Comparison of ENCODE assay signal across 8 cellular contexts in the genomic region with DNA sequence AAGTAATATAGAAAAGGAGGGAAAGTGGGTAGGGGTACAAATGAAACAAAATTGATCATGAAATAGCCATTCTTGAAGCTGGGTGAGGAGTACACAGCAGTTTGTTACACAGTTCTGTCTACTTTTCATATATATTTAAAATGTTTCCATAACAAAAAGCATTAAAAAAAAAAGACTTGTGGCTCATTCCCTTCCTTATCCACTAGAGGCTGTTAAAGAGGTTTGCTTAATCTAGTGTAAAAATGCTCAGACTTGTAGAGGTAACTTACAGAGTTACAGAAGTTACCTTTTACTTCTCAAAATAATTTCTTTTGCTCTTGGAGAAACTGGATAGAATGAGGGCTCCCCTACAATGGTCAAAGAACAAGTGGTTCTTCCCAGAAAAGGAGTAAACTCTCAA. TPM values are rescaled to one million over a fixed set of nuclear protein-coding genes. Genes with fewer than 3 reads are reported as not detected.
DNase-seq lines count a peak whose midpoint lies in the region; ATAC-seq and TF ChIP-seq lines count a peak whose summit lies in the region.

No MANE protein-coding gene starts in this region.

- peak overlapping the region; percentile 9 for H3K9ac ChIP-seq in SK-N-MC (ENCODE audit: insufficient read length)

- no peaks in the 10 kb centered on the region for H3K9me3 ChIP-seq in SK-N-MC (ENCODE audit: low read depth, low read length)
- H3K9me3 ChIP-seq in thoracic aorta, result no peaks in the 10 kb centered on the region

- H3K27me3 ChIP-seq in thoracic aorta (replicated peaks; ENCODE audit: insufficient read depth), result no peaks in the 10 kb centered on the region

- H3K4me3 Mint-ChIP-seq in activated naive CD4-positive, alpha-beta T cell treated with anti-CD3 and anti-CD28 coated beads for 36 hours, result no peak overlapping the region

- peaks cover 80% of the 10 kb centered on the region for H3K4me1 Mint-ChIP-seq in activated naive CD4-positive, alpha-beta T cell treated with anti-CD3 and anti-CD28 coated beads for 36 hours (ENCODE audit: low read depth)

- intact Hi-C loops in activated naive CD4-positive, alpha-beta T cell treated with anti-CD3 and anti-CD28 coated beads for 36 hours (cut with micrococcal nuclease), result loop anchor here (1.0 to 5.0 kb wide), 3 partner anchors 83 to 263 kb away; no protein-coding TSS in a partner anchor

- peaks cover 6% of the 10 kb centered on the region for H3K36me3 Mint-ChIP-seq in activated naive CD4-positive, alpha-beta T cell treated with anti-CD3 and anti-CD28 coated beads for 36 hours (ENCODE audit: low read depth)

- H3K9me3 Mint-ChIP-seq in activated naive CD4-positive, alpha-beta T cell treated with anti-CD3 and anti-CD28 coated beads for 36 hours, result no peaks in the 10 kb centered on the region

- no peak for DNase-seq in activated naive CD4-positive, alpha-beta T cell treated with anti-CD3 and anti-CD28 coated beads for 36 hours
- DNase-seq in activated naive CD4-positive, alpha-beta T cell treated with Interleukin-2 at 50 U/mL for 16 hours, result no peak
- DNase-seq in SK-N-MC (ENCODE audit: low read depth, low spot score) (no peak), epithelial cell of esophagus (ENCODE audit: low read depth) (peak; percentile 45), thoracic aorta (ENCODE audit: low spot score) (no peak), NCI-H2107 (lab: John Stamatoyannopoulos, UW) (no peak), NCI-H2081 (lab: John Stamatoyannopoulos, UW) (no peak)

- peaks cover 20 to 49% of the 10 kb centered on the region in 2 donors for H3K4me1 ChIP-seq in thoracic aorta (ENCODE audit: control insufficient read depth in 1 of 2, low read depth in 2 of 2)

- H3K27ac ChIP-seq in SK-N-MC (peak overlapping the region; percentile 43; the same call in 1 of the 2 replicates), thoracic aorta (peak overlapping the region in 1 of 2 donors; percentile 6)

- H3K27ac Mint-ChIP-seq in activated naive CD4-positive, alpha-beta T cell treated with anti-CD3 and anti-CD28 coated beads for 36 hours, result peak overlapping the region; percentile 98

- TF ChIP-seq CTCF in epithelial cell of esophagus (IDR thresholded peaks at IDR 0.05; ENCODE audit: insufficient read depth, low read depth, low read length, missing control alignments), result peak; percentile 46
- peak; percentile 57 for TF ChIP-seq CTCF in thoracic aorta (IDR thresholded peaks at IDR 0.05)

- H3K4me3 ChIP-seq in SK-N-MC (no peak overlapping the region), epithelial cell of esophagus (ENCODE audit: low read length) (no peak overlapping the region), thoracic aorta (no peak overlapping the region)

- H3K27me3 Mint-ChIP-seq in activated naive CD4-positive, alpha-beta T cell treated with anti-CD3 and anti-CD28 coated beads for 36 hours (ENCODE audit: low read depth), result no peaks in the 10 kb centered on the region

- ATAC-seq in thoracic aorta (ENCODE audit: insufficient number of reproducible peaks, low FRiP score, low read depth) (no peak), GM19328 (IDR thresholded peaks at IDR 0.05; ENCODE audit: unreplicated experiment) (no peak)

- no peaks in the 10 kb centered on the region for H3K36me3 ChIP-seq in SK-N-MC (ENCODE audit: insufficient read depth, low read length)
- no peaks in the 10 kb centered on the region for H3K36me3 ChIP-seq in thoracic aorta

- CTCF ChIA-PET in activated naive CD4-positive, alpha-beta T cell treated with anti-CD3 and anti-CD28 coated beads for 36 hours (lab: Charles Lee), result interaction anchor here (0.8 to 17.9 kb wide), 7 partner anchors 9 to 82 kb away, joined by 3 to 224 read pairs (median 16); no protein-coding TSS in a partner anchor

RNA-seq across cellular contexts. Expression of a gene that starts 8.1 kb away (rescaled TPM):
- 100 to 1,000 TPM; 167 TPM for total RNA-seq in activated naive CD4-positive, alpha-beta T cell treated with anti-CD3 and anti-CD28 coated beads for 36 hours
- 10 to 100 TPM; 50.4 to 58.8 TPM for total RNA-seq in thoracic aorta
